18 cellular contexts compared by ENCODE assay signal in genomic region chr12:46560874-46561273, GRCh38.
DNase-seq lines count a peak whose midpoint lies in the region; ATAC-seq, FAIRE-seq and TF ChIP-seq lines count a peak whose summit lies in the region.
"Had no signal": no experiment of that assay in that cellular context is flagged by ENCODE, and none has a peak within 500 bp of the region (broad histone marks: within the 10 kb centered on the region; RNA-seq: fewer than 3 reads in every experiment).

No MANE protein-coding gene starts in this region.

- TF ChIP-seq POLR2A in uterus (IDR thresholded peaks at IDR 0.05) (no peak), adrenal gland (IDR thresholded peaks at IDR 0.05) (no peak)

- DNase-seq in astrocyte (ENCODE audit: low read depth) (no peak), keratinocyte (ENCODE audit: low read depth, low spot score) (no peak), uterus (no peak), adrenal gland (no peak), NCI-H187 treated with DMSO at 0.1 percent for 48 hours (lab: John Stamatoyannopoulos, UW) (no peak)
- DNase-seq: KG1, MG63, NCI-H1105, NCI-H524 treated with DMSO at 0.1 percent for 48 hours, PC-9, SHP77 had no signal

- TF ChIP-seq CTCF in KMS-11 (conservative IDR thresholded peaks at IDR 0.05; ENCODE audit: low read depth, low read length) (no peak), astrocyte (IDR thresholded peaks at IDR 0.05; ENCODE audit: insufficient read depth, low read depth, low read length) (no peak), keratinocyte (optimal IDR thresholded peaks at IDR 0.05 in 1 of 3, IDR thresholded peaks at IDR 0.05 in 1 of 3, conservative IDR thresholded peaks at IDR 0.05 in 1 of 3; ENCODE audit: extremely low read depth in 1 of 3, insufficient read depth in 2 of 3, low read length in 3 of 3) (no peak), uterus (IDR thresholded peaks at IDR 0.05) (no peak), adrenal gland (IDR thresholded peaks at IDR 0.05) (no peak)

- no peak overlapping the region for H3K27ac Mint-ChIP-seq in astrocyte (ENCODE audit: unreplicated experiment)
- H3K27ac Mint-ChIP-seq: T-helper 1 cell treated with Interleukin-12 subunit alpha and Interleukin-12 subunit beta and Interleukin-4 antibody, amounts not matched to agents 30 μg/mL and 1 μg/mL, for 36 hours had no signal

- H3K4me1 ChIP-seq in KMS-11 (ENCODE audit: low read depth, poor library complexity, severe bottlenecking): peaks cover 82% of the 10 kb centered on the region
- H3K4me1 ChIP-seq in astrocyte (ENCODE audit: insufficient read depth, low read length): peaks cover 23% of the 10 kb centered on the region
- peaks cover 70% of the 10 kb centered on the region for H3K4me1 ChIP-seq in keratinocyte (ENCODE audit: control insufficient read depth, extremely low read depth, insufficient read depth, low read length)
- H3K4me1 ChIP-seq in uterus: peaks cover 0 to 1% of the 10 kb centered on the region in 2 donors
- H3K4me1 ChIP-seq in adrenal gland (replicated peaks in 1 of 2): peaks cover 21 to 32% of the 10 kb centered on the region in 2 donors

- H3K9ac ChIP-seq in KMS-11 (no peak overlapping the region; the same call in 1 of the 2 replicates), astrocyte (ENCODE audit: low read length) (no peak overlapping the region), keratinocyte (ENCODE audit: control insufficient read depth, extremely low read depth, insufficient read depth, low read length) (no peak overlapping the region)

- H3K27ac ChIP-seq in KMS-11 (peak overlapping the region; percentile 8; the same call in 1 of the 2 replicates), astrocyte (ENCODE audit: low read depth, low read length) (no peak overlapping the region), keratinocyte (ENCODE audit: control insufficient read depth, insufficient read depth, low read length) (peak overlapping the region; percentile 99), uterus (peak overlapping the region; percentile 71 to 81), adrenal gland (no peak overlapping the region)
- H3K27ac ChIP-seq: C4-2B had no signal

- H3K9me1 ChIP-seq in keratinocyte (ENCODE audit: control insufficient read depth, extremely low read depth, insufficient read depth, low read length): no peaks in the 10 kb centered on the region

- no peaks in the 10 kb centered on the region for H3K36me3 Mint-ChIP-seq in astrocyte (ENCODE audit: low read depth, unreplicated experiment)

- FAIRE-seq in astrocyte (lab: Jason Lieb, UNC) (peak; percentile 5), keratinocyte (lab: Jason Lieb, UNC) (peak; percentile 71)
- FAIRE-seq: GM12891, GM19239 had no signal

- H4K20me1 ChIP-seq in KMS-11 (ENCODE audit: insufficient read depth): no peaks in the 10 kb centered on the region
- no peaks in the 10 kb centered on the region for H4K20me1 ChIP-seq in astrocyte (ENCODE audit: insufficient read depth, low read length)
- no peaks in the 10 kb centered on the region for H4K20me1 ChIP-seq in keratinocyte (ENCODE audit: control insufficient read depth, extremely low read depth, insufficient read depth, low read length)

- dilution Hi-C loops in keratinocyte (cut with MboI; ENCODE audit: extremely low pct_ligation_motif_present, low sequenced_read_pairs): no loop called here

- 96 to 100% (median 99%) methylated on average over 1 of the region's 1 CpG for WGBS in adrenal gland, 4 donors

- H3K36me3 ChIP-seq in KMS-11 (ENCODE audit: insufficient read depth) (no peaks in the 10 kb centered on the region), astrocyte (ENCODE audit: insufficient read depth, low read length) (no peaks in the 10 kb centered on the region), keratinocyte (ENCODE audit: control insufficient read depth in 2 of 2, extremely low read depth in 1 of 2, insufficient read depth in 2 of 2, low read length in 2 of 2) (no peaks in the 10 kb centered on the region), uterus (no peaks in the 10 kb centered on the region), adrenal gland (replicated peaks in 1 of 2) (no peaks in the 10 kb centered on the region)

- H3K27me3 ChIP-seq in KMS-11 (ENCODE audit: insufficient read depth, low read depth) (no peaks in the 10 kb centered on the region), astrocyte (ENCODE audit: insufficient read depth, low read length) (no peaks in the 10 kb centered on the region), keratinocyte (ENCODE audit: control insufficient read depth, extremely low read depth, insufficient read depth, low read length) (no peaks in the 10 kb centered on the region), uterus (no peaks in the 10 kb centered on the region), adrenal gland (no peaks in the 10 kb centered on the region)
- H3K27me3 ChIP-seq: MG63 had no signal

- no peak overlapping the region for H3K4me3 Mint-ChIP-seq in astrocyte (ENCODE audit: unreplicated experiment)
- H3K4me3 Mint-ChIP-seq: T-helper 1 cell treated with Interleukin-12 subunit alpha and Interleukin-12 subunit beta and Interleukin-4 antibody, amounts not matched to agents 30 μg/mL and 1 μg/mL, for 36 hours had no signal

- H3K9me3 Mint-ChIP-seq in astrocyte (ENCODE audit: unreplicated experiment): peaks cover 3% of the 10 kb centered on the region

- H2AFZ ChIP-seq in KMS-11 (ENCODE audit: low read depth) (no peak overlapping the region), astrocyte (ENCODE audit: low read depth, low read length) (no peak overlapping the region), keratinocyte (ENCODE audit: control insufficient read depth, low read length) (no peak overlapping the region)
- H2AFZ ChIP-seq: PC-9 had no signal

- H3K4me1 Mint-ChIP-seq in astrocyte (ENCODE audit: low read depth, unreplicated experiment): peaks cover 20% of the 10 kb centered on the region

- no peaks in the 10 kb centered on the region for H3K27me3 Mint-ChIP-seq in astrocyte (ENCODE audit: low read depth, unreplicated experiment)

- H3K79me2 ChIP-seq in KMS-11 (ENCODE audit: insufficient read depth, low read depth) (no peaks in the 10 kb centered on the region), astrocyte (ENCODE audit: insufficient read depth, low read length) (no peaks in the 10 kb centered on the region), keratinocyte (ENCODE audit: control insufficient read depth, insufficient read depth, low read length) (no peaks in the 10 kb centered on the region)

- no peak overlapping the region for H3K4me3 ChIP-seq in KMS-11 (IDR thresholded peaks at IDR 0.05; ENCODE audit: insufficient read depth, low read depth, low read length)
- no peak overlapping the region for H3K4me3 ChIP-seq in astrocyte (ENCODE audit: insufficient read depth, low read depth, low read length)
- no peak overlapping the region for H3K4me3 ChIP-seq in keratinocyte (ENCODE audit: control insufficient read depth in 2 of 3, extremely low read depth in 1 of 3, insufficient read depth in 2 of 3, low read depth in 1 of 3, low read length in 3 of 3)
- H3K4me3 ChIP-seq in uterus: no peak overlapping the region
- H3K4me3 ChIP-seq in adrenal gland: no peak overlapping the region
- H3K4me3 ChIP-seq: MG63, PC-9 had no signal

- no peaks in the 10 kb centered on the region for H3K9me3 ChIP-seq in astrocyte (ENCODE audit: insufficient read depth, low read depth, low read length)
- no peaks in the 10 kb centered on the region for H3K9me3 ChIP-seq in keratinocyte (ENCODE audit: control insufficient read depth, low read depth, low read length)
- no peaks in the 10 kb centered on the region for H3K9me3 ChIP-seq in uterus
- no peaks in the 10 kb centered on the region for H3K9me3 ChIP-seq in adrenal gland (replicated peaks in 1 of 3)

- ATAC-seq in HG03571 (IDR thresholded peaks at IDR 0.05; ENCODE audit: unreplicated experiment): no peak
- ATAC-seq: SK-N-SH treated with all-trans-retinoic acid at 6 μM for 48 hours had no signal

- intact Hi-C loops in uterus (cut with DNase I; ENCODE audit: low total_unique reads): no loop called here
- intact Hi-C loops in adrenal gland (cut with DNase I): loop anchor here in 1 of 2 donors (10.0 kb wide), 1 partner anchor 186 kb away; the partner anchor contains the start of gene SLC38A2

- H3K4me2 ChIP-seq in KMS-11 (peak overlapping the region; percentile 61), astrocyte (ENCODE audit: low read length) (no peak overlapping the region), keratinocyte (ENCODE audit: control insufficient read depth, extremely low read depth, insufficient read depth, low read depth, low read length) (no peak overlapping the region)
- H3K4me2 ChIP-seq: PC-9 had no signal

Comparison
In these comparisons a context has a peak if more than half of its experiments do, and no peak if none do; other contexts are left out.
1. H3K27ac ChIP-seq: peak in KMS-11 (single experiment), keratinocyte (single experiment) and uterus (2 of 2); none in astrocyte (single experiment) and adrenal gland (0 of 5).